In the genomic region with DNA sequence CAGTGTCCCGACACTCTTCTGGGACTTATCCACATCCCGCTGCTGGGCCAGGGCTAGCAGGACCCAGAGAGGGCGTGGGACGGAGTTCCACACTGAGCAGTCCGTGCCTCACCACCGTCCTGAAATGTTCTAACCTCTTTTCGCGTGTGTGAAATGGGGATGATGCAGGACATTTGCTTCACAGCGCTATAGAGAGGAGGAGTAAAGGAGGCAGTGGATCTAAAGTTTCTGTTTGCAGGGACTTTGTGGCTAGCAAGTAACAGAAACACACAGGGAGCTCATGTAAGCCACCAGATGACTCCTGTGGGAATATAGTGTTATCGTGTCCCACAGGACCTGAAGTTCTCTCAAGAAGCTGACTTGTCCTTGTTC, we compare ENCODE assay signal across 8 cellular contexts. TPM values are rescaled to one million over a fixed set of nuclear protein-coding genes. Genes with fewer than 3 reads are reported as not detected.
DNase-seq lines count a peak whose midpoint lies in the region; FAIRE-seq and TF ChIP-seq lines count a peak whose summit lies in the region.

No MANE protein-coding gene starts in this region.

- H3K36me3 Mint-ChIP-seq in astrocyte (ENCODE audit: low read depth, unreplicated experiment) = peaks cover 5% of the 10 kb centered on the region
- H3K36me3 Mint-ChIP-seq in stimulated activated naive CD8-positive, alpha-beta T cell treated with anti-CD3 and anti-CD28 coated beads, Interleukin-15, Interleukin-2, amounts not matched to agents 100 ng/mL and 50 ng/mL, for 24 hours (ENCODE audit: low read depth) = peaks cover 23% of the 10 kb centered on the region

- H3K79me2 ChIP-seq in astrocyte (ENCODE audit: insufficient read depth, low read length) = peaks cover 60% of the 10 kb centered on the region

- H3K27ac ChIP-seq in C4-2B = peak overlapping the region; percentile 88
- 0 out of 2 replicates have a peak overlapping the region, but pooled peaks have one; percentile 69 for H3K27ac ChIP-seq in HUES6 (ENCODE audit: low read depth, low read length)
- H3K27ac ChIP-seq in astrocyte (ENCODE audit: low read depth, low read length) = peak overlapping the region; percentile 67

- H3K27ac Mint-ChIP-seq in astrocyte (ENCODE audit: unreplicated experiment) = peak overlapping the region; percentile 83
- H3K27ac Mint-ChIP-seq in stimulated activated naive CD8-positive, alpha-beta T cell treated with anti-CD3 and anti-CD28 coated beads, Interleukin-15, Interleukin-2, amounts not matched to agents 100 ng/mL and 50 ng/mL, for 24 hours = peak overlapping the region; percentile 100

- peak overlapping the region; percentile 89 for H2AFZ ChIP-seq in astrocyte (ENCODE audit: low read depth, low read length)

- peaks cover 4% of the 10 kb centered on the region; the same call in 1 of the 2 replicates for H3K4me1 ChIP-seq in HUES6 (ENCODE audit: control insufficient read depth, insufficient read depth, low read length)
- H3K4me1 ChIP-seq in astrocyte (ENCODE audit: insufficient read depth, low read length) = peaks cover 10% of the 10 kb centered on the region

- DNase-seq in astrocyte (ENCODE audit: low read depth) (peak; percentile 6), islet precursor cell (peak; percentile 55), medulla oblongata (ENCODE audit: extremely low spot score) (no peak), NCI-H1694 (lab: John Stamatoyannopoulos, UW) (no peak)
- DNase-seq in activated CD8-positive, alpha-beta memory T cell treated with anti-CD3 and anti-CD28 coated beads, Interleukin-2, amount 50 U/mL, for 4 hours = no peak

- H3K27me3 ChIP-seq in HUES6 (ENCODE audit: control insufficient read depth, insufficient read depth, low read length) (no peaks in the 10 kb centered on the region), astrocyte (ENCODE audit: insufficient read depth, low read length) (no peaks in the 10 kb centered on the region)

- H3K9ac ChIP-seq in HUES6 (ENCODE audit: low read length) = peak overlapping the region; percentile 93
- peak overlapping the region; percentile 91 for H3K9ac ChIP-seq in astrocyte (ENCODE audit: low read length)

- no peaks in the 10 kb centered on the region for H3K27me3 Mint-ChIP-seq in astrocyte (ENCODE audit: low read depth, unreplicated experiment)
- H3K27me3 Mint-ChIP-seq in stimulated activated naive CD8-positive, alpha-beta T cell treated with anti-CD3 and anti-CD28 coated beads, Interleukin-15, Interleukin-2, amounts not matched to agents 100 ng/mL and 50 ng/mL, for 24 hours = no peaks in the 10 kb centered on the region

- H3K36me3 ChIP-seq in HUES6 (ENCODE audit: control insufficient read depth, insufficient read depth, low read length) (peaks cover 21% of the 10 kb centered on the region), astrocyte (ENCODE audit: insufficient read depth, low read length) (peaks cover 5% of the 10 kb centered on the region)

- FAIRE-seq in astrocyte (lab: Jason Lieb, UNC) = no peak

- peak overlapping the region; percentile 82 for H3K4me3 ChIP-seq in HUES6 (ENCODE audit: low read depth, low read length)
- H3K4me3 ChIP-seq in astrocyte (ENCODE audit: insufficient read depth, low read depth, low read length) = peak overlapping the region; percentile 93

- H3K4me1 Mint-ChIP-seq in astrocyte (ENCODE audit: low read depth, unreplicated experiment) = peaks cover 3% of the 10 kb centered on the region
- H3K4me1 Mint-ChIP-seq in stimulated activated naive CD8-positive, alpha-beta T cell treated with anti-CD3 and anti-CD28 coated beads, Interleukin-15, Interleukin-2, amounts not matched to agents 100 ng/mL and 50 ng/mL, for 24 hours (ENCODE audit: low read depth) = peaks cover 28% of the 10 kb centered on the region

- no peaks in the 10 kb centered on the region for H3K9me3 Mint-ChIP-seq in astrocyte (ENCODE audit: unreplicated experiment)
- no peaks in the 10 kb centered on the region for H3K9me3 Mint-ChIP-seq in stimulated activated naive CD8-positive, alpha-beta T cell treated with anti-CD3 and anti-CD28 coated beads, Interleukin-15, Interleukin-2, amounts not matched to agents 100 ng/mL and 50 ng/mL, for 24 hours

- H3K4me2 ChIP-seq in astrocyte (ENCODE audit: low read length) = peak overlapping the region; percentile 95

- H3K9me3 ChIP-seq in HUES6 (ENCODE audit: control insufficient read depth, insufficient read depth, low read depth, low read length) = no peaks in the 10 kb centered on the region
- H3K9me3 ChIP-seq in astrocyte (ENCODE audit: insufficient read depth, low read depth, low read length) = no peaks in the 10 kb centered on the region

- H4K20me1 ChIP-seq in astrocyte (ENCODE audit: insufficient read depth, low read length) = peaks cover 8% of the 10 kb centered on the region

- peak overlapping the region; percentile 86 for H3K4me3 Mint-ChIP-seq in astrocyte (ENCODE audit: unreplicated experiment)
- peak overlapping the region; percentile 100 for H3K4me3 Mint-ChIP-seq in stimulated activated naive CD8-positive, alpha-beta T cell treated with anti-CD3 and anti-CD28 coated beads, Interleukin-15, Interleukin-2, amounts not matched to agents 100 ng/mL and 50 ng/mL, for 24 hours

- TF ChIP-seq CTCF in C4-2B (conservative IDR thresholded peaks at IDR 0.05) (no peak), astrocyte (IDR thresholded peaks at IDR 0.05; ENCODE audit: insufficient read depth, low read depth, low read length) (no peak)

RNA-seq across cellular contexts. Expression of a gene that starts 0.6 kb away (rescaled TPM):
- total RNA-seq in astrocyte = 55.5 and 55.6 TPM in 2 replicates

RNA-seq across cellular contexts. Expression of a gene that starts 5.5 kb away (rescaled TPM):
- 36.7 and 42.8 TPM in 2 replicates for total RNA-seq in astrocyte

RNA-seq across cellular contexts. Expression of a gene that starts 29.1 kb away (rescaled TPM):
- 3.9 and 6.6 TPM in 2 replicates for total RNA-seq in astrocyte

RNA-seq across cellular contexts. Expression of a gene that starts 36.6 kb away (rescaled TPM):
- total RNA-seq in astrocyte = 11.2 and 12.6 TPM in 2 replicates

RNA-seq across cellular contexts. Expression of a gene that starts 50.3 kb away (rescaled TPM):
- total RNA-seq in astrocyte = 16.7 and 18.5 TPM in 2 replicates

Comparison
In these comparisons a context has a peak if more than half of its experiments do, and no peak if none do; other contexts are left out.
1. DNase-seq: peak in astrocyte (single experiment) and islet precursor cell (single experiment); none in medulla oblongata (single experiment), NCI-H1694 (single experiment) and activated CD8-positive, alpha-beta memory T cell treated with anti-CD3 and anti-CD28 coated beads, Interleukin-2, amount 50 U/mL, for 4 hours (single experiment).
2. Peak in every context shown above with its lines, with median percentiles within 50 percentile points of each other: H3K27ac ChIP-seq.